Comparison of ENCODE assay signal across 18 cellular contexts in the genomic region with DNA sequence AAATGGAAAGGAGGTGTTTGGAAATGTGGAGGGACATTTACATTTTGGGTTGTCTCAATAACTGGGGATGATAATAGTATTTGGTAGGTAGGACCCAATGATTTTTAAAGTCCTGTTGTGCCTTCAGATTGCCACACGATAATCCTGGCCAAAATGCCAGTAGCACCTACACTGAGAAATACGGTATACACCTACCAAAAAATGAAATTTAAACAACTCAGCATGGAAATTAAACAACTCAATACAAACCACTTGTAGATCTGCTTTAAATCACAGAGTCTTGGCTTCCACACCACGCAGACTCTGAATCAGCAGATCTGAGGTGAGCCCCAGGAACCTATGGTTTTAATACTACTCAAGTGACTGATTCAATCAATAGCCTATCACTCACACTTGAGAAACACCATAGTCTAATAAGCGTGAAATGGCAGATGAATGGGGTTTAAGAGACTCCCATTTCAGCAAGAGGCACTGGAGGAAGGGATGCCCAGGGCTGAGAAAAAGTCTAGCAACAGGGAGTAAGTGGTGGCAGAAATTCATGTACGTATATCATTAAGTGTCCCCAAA. TPM values are rescaled to one million over a fixed set of nuclear protein-coding genes. Genes with fewer than 3 reads are reported as not detected.
DNase-seq lines count a peak whose midpoint lies in the region; ATAC-seq and TF ChIP-seq lines count a peak whose summit lies in the region.
"Had no signal": no experiment of that assay in that cellular context is flagged by ENCODE, and none has a peak within 500 bp of the region (broad histone marks: within the 10 kb centered on the region; RNA-seq: fewer than 3 reads in every experiment).

No MANE protein-coding gene starts in this region.

- H3K23ac ChIP-seq in IMR-90 (ENCODE audit: low read depth, low read length), result no peak overlapping the region

- H3K9me3 ChIP-seq in cardiac muscle cell (ENCODE audit: low read depth) (no peaks in the 10 kb centered on the region), IMR-90 (ENCODE audit: control insufficient read depth, insufficient read depth, low read length) (peaks cover 3% of the 10 kb centered on the region; the same call in 1 of the 2 replicates), iPS-15b (ENCODE audit: control insufficient read depth, insufficient read depth, low read length) (no peaks in the 10 kb centered on the region)
- H3K9me3 ChIP-seq: A549 had no signal

- no peak overlapping the region for H4K5ac ChIP-seq in IMR-90 (ENCODE audit: low read depth, low read length)

- H2BK15ac ChIP-seq in IMR-90 (ENCODE audit: low read depth, low read length), result no peak overlapping the region

- POLR2A ChIA-PET in IMR-90 (lab: Charles Lee; ENCODE audit: unreplicated experiment), result no interaction called here

- no peak overlapping the region for H4K8ac ChIP-seq in IMR-90 (ENCODE audit: low read depth in 2 of 2, low read length in 2 of 2)

- H2BK5ac ChIP-seq in IMR-90 (ENCODE audit: low read depth, low read length, poor library complexity, severe bottlenecking), result no peak overlapping the region

- H3K18ac ChIP-seq in IMR-90 (ENCODE audit: low read depth, low read length), result no peak overlapping the region

- intact Hi-C loops in left ventricle myocardium superior (cut with micrococcal nuclease), result no loop called here
- intact Hi-C loops in IMR-90 (cut with micrococcal nuclease), result no loop called here

- TF ChIP-seq POLR2A in IMR-90 (IDR thresholded peaks at IDR 0.05; ENCODE audit: low read depth, low read length), result no peak

- H2AK5ac ChIP-seq in IMR-90 (ENCODE audit: low read depth, low read length), result no peak overlapping the region

- CTCF ChIA-PET in IMR-90 (lab: Yijun Ruan, JAX), result no interaction called here

- peaks cover 8% of the 10 kb centered on the region; the same call in 1 of the 2 replicates for H3K9me1 ChIP-seq in IMR-90 (ENCODE audit: insufficient read depth, low read length)

- 0 out of 2 replicates have a peak overlapping the region, but pooled peaks have one; percentile 15 for H3K4ac ChIP-seq in IMR-90 (ENCODE audit: low read depth, low read length)

- H3K4me2 ChIP-seq in IMR-90 (ENCODE audit: low read depth, low read length), result 0 out of 2 replicates have a peak overlapping the region, but pooled peaks have one; percentile 36
- H3K4me2 ChIP-seq: A549, BLaER1 had no signal

- H3K56ac ChIP-seq in IMR-90 (ENCODE audit: extremely low read depth, insufficient read depth, low read length), result no peak overlapping the region

- in situ Hi-C loops in IMR-90 (cut with MboI; ENCODE audit: low sequenced_read_pairs), result no loop called here

- BruUV-seq in IMR-90 (replicated peaks; lab: Mats Ljungman, UMichigan), result no TSS peak

- DNase-seq in cardiac muscle cell (ENCODE audit: low read depth in 1 of 2, low spot score in 1 of 2), result no peak
- no peak for DNase-seq in left ventricle myocardium superior
- DNase-seq in IMR-90, result no peak
- DNase-seq in UCSD-AML1 (lab: John Stamatoyannopoulos, UW; ENCODE audit: unreplicated experiment), result no peak
- DNase-seq in SIG-M5 (lab: John Stamatoyannopoulos, UW), result no peak
- DNase-seq: DMS79, Kasumi-1, MM.1S, NCI-H1092, NCI-H1436 treated with DMSO at 0.1 percent for 48 hours, NCI-H2029 treated with DMSO at 0.1 percent for 48 hours, NCI-H2171, NCI-H526 had no signal

- H3K4me1 ChIP-seq in cardiac muscle cell (ENCODE audit: low read depth), result peaks cover 19% of the 10 kb centered on the region
- H3K4me1 ChIP-seq in IMR-90 (ENCODE audit: control insufficient read depth, insufficient read depth, low read length), result peaks cover 7% of the 10 kb centered on the region
- H3K4me1 ChIP-seq in iPS-15b (ENCODE audit: control insufficient read depth, insufficient read depth, low read length), result no peaks in the 10 kb centered on the region
- H3K4me1 ChIP-seq: BLaER1 had no signal

- H3K4me3 ChIP-seq in cardiac muscle cell, result no peak overlapping the region
- no peak overlapping the region for H3K4me3 ChIP-seq in IMR-90 (ENCODE audit: insufficient read depth, low read depth, low read length)
- H3K4me3 ChIP-seq in iPS-15b (ENCODE audit: low read depth, low read length), result no peak overlapping the region
- H3K4me3 ChIP-seq: A549, BLaER1 had no signal

- H3K9ac ChIP-seq in IMR-90 (ENCODE audit: low read depth, low read length) (no peak overlapping the region), iPS-15b (ENCODE audit: low read depth, low read length) (peak overlapping the region; percentile 4)
- H3K9ac ChIP-seq: BLaER1 had no signal

- H4K91ac ChIP-seq in IMR-90 (ENCODE audit: insufficient read depth, low read depth, low read length), result no peak overlapping the region

- peak overlapping the region; percentile 57 for H3K27ac ChIP-seq in cardiac muscle cell
- no peak overlapping the region for H3K27ac ChIP-seq in IMR-90 (ENCODE audit: insufficient read depth, low read length)
- H3K27ac ChIP-seq: A549, BLaER1 had no signal

- H3K36me3 ChIP-seq in cardiac muscle cell (no peaks in the 10 kb centered on the region), IMR-90 (ENCODE audit: control insufficient read depth, insufficient read depth, low read length) (peaks cover 3% of the 10 kb centered on the region; the same call in 1 of the 2 replicates), iPS-15b (ENCODE audit: control insufficient read depth, insufficient read depth, low read length) (no peaks in the 10 kb centered on the region)

- H4K20me1 ChIP-seq in IMR-90 (ENCODE audit: insufficient read depth, low read length), result peaks cover 70% of the 10 kb centered on the region

- no peak for TF ChIP-seq CTCF in cardiac muscle cell (IDR thresholded peaks at IDR 0.05; ENCODE audit: low read depth, low read length)
- no peak for TF ChIP-seq CTCF in IMR-90 (conservative IDR thresholded peaks at IDR 0.05; ENCODE audit: low read depth, low read length)

- dilution Hi-C loops in IMR-90 (cut with HindIII; ENCODE audit: low sequenced_read_pairs, unreplicated experiment), result no loop called here

- no CpG with 5 or more reads among the region's 5 CpGs for WGBS in IMR-90 (ENCODE audit: extremely low coverage in 2 of 2, insufficient read length in 1 of 2), 2 experiments

- no peak overlapping the region for H2AK9ac ChIP-seq in IMR-90 (replicated peaks; ENCODE audit: low read depth, low read length, poor library complexity)

- TF ChIP-seq RAD21 in IMR-90 (IDR thresholded peaks at IDR 0.05; ENCODE audit: low read length), result no peak

- peaks cover 15 to 65% of the 10 kb centered on the region in 2 experiments for H3K79me1 ChIP-seq in IMR-90 (ENCODE audit: low read depth in 1 of 2, low read length in 2 of 2)

- ATAC-seq in left ventricle myocardium superior (no peak), IMR-90 (ENCODE audit: low read depth) (no peak), GM18519 (IDR thresholded peaks at IDR 0.05; ENCODE audit: low FRiP score, unreplicated experiment) (no peak)
- ATAC-seq: A549, Panc1 had no signal

- H3K27me3 ChIP-seq in cardiac muscle cell (no peaks in the 10 kb centered on the region), IMR-90 (ENCODE audit: control insufficient read depth, insufficient read depth, low read length) (no peaks in the 10 kb centered on the region), iPS-15b (ENCODE audit: control insufficient read depth, insufficient read depth, low read length) (no peaks in the 10 kb centered on the region)
- H3K27me3 ChIP-seq: BLaER1 had no signal

- H2BK120ac ChIP-seq in IMR-90 (ENCODE audit: low read depth, low read length), result no peak overlapping the region

- no peak overlapping the region for H3K14ac ChIP-seq in IMR-90 (replicated peaks; ENCODE audit: low read depth, low read length)

- no peak overlapping the region for H2AFZ ChIP-seq in IMR-90 (replicated peaks; ENCODE audit: low read length, poor library complexity)

- H2BK20ac ChIP-seq in IMR-90 (ENCODE audit: low read depth, low read length), result no peak overlapping the region

TF ChIP-seq in IMR-90, 13 proteins besides CTCF, POLR2A, EP300 and RAD21:
- TF ChIP-seq SMC3 (IDR thresholded peaks at IDR 0.05; ENCODE audit: low read depth, low read length), result no peak
- TF ChIP-seq MAZ (IDR thresholded peaks at IDR 0.05; ENCODE audit: borderline replicate concordance, low read depth, low read length), result no peak

RNA-seq across cellular contexts. Expression of a gene that starts 46.9 kb away (rescaled TPM):
- total RNA-seq in cardiac muscle cell, result 43.5 and 56.7 TPM in 2 replicates
- 29.2 and 34.6 TPM in 2 replicates for polyA plus RNA-seq in cardiac muscle cell
- 31.4 TPM for total RNA-seq in left ventricle myocardium superior
- total RNA-seq in IMR-90 (2012; rRNA removed), result 32.6 and 48.3 TPM in 2 replicates
- 12.2 and 13.2 TPM in 2 replicates for polyA plus RNA-seq in IMR-90 (2012; rRNA removed)
- 2.0 and 2.7 TPM in 2 replicates for polyA plus RNA-seq in IMR-90 (2012; cell fraction: cytosol; rRNA removed)
- 5.4 and 33.0 TPM in 2 replicates for polyA plus RNA-seq in IMR-90 (2012; cell fraction: nucleus; rRNA removed; ENCODE audit: low replicate concordance)
